Comparison of ENCODE assay signal across 1 cellular context in genomic region chr15:64816452-64816851, GRCh38.
TF ChIP-seq lines count a peak whose summit lies in the region.

No MANE protein-coding gene starts in this region.

TF ChIP-seq in HepG2, 621 proteins besides CTCF, POLR2A, EP300 and RAD21 (continued from another document and continues in another):
- TF ChIP-seq MYC (CRISPR knock-in tag; IDR thresholded peaks at IDR 0.05; ENCODE audit: borderline replicate concordance): peak; percentile 59; the same call in 1 of the 2 replicates
- TF ChIP-seq ZHX2 (IDR thresholded peaks at IDR 0.05; ENCODE audit: low read depth): 0 out of 2 replicates have a peak, but pooled peaks have one; percentile 26
- TF ChIP-seq ZHX2 (CRISPR knock-in tag; IDR thresholded peaks at IDR 0.05; ENCODE audit: borderline replicate concordance): no peak
- no peak for TF ChIP-seq CREB1 (IDR thresholded peaks at IDR 0.05)
- TF ChIP-seq CREB1 (CRISPR knock-in tag; IDR thresholded peaks at IDR 0.05): no peak
- TF ChIP-seq ZNF33A (CRISPR knock-in tag; IDR thresholded peaks at IDR 0.05; ENCODE audit: borderline replicate concordance): no peak
- TF ChIP-seq ZMYM4 (CRISPR knock-in tag; IDR thresholded peaks at IDR 0.05): peak; percentile 81
- TF ChIP-seq, protein P1, sequence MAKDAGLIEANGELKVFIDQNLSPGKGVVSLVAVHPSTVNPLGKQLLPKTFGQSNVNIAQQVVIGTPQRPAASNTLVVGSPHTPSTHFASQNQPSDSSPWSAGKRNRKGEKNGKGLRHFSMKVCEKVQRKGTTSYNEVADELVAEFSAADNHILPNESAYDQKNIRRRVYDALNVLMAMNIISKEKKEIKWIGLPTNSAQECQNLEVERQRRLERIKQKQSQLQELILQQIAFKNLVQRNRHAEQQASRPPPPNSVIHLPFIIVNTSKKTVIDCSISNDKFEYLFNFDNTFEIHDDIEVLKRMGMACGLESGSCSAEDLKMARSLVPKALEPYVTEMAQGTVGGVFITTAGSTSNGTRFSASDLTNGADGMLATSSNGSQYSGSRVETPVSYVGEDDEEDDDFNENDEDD (CRISPR knock-in tag; IDR thresholded peaks at IDR 0.05; ENCODE audit: borderline replicate concordance): peak; percentile 22; the same call in 1 of the 2 replicates
- peak; percentile 63 for TF ChIP-seq RXRA (CRISPR knock-in tag; IDR thresholded peaks at IDR 0.05)
- TF ChIP-seq RELA (CRISPR knock-in tag; IDR thresholded peaks at IDR 0.05): no peak
- TF ChIP-seq ZMYM2 (CRISPR knock-in tag; IDR thresholded peaks at IDR 0.05): peak; percentile 87; the same call in 1 of the 2 replicates
- TF ChIP-seq HMG20A (CRISPR knock-in tag; IDR thresholded peaks at IDR 0.05; ENCODE audit: borderline replicate concordance): peak; percentile 33
- TF ChIP-seq ZNF629 (CRISPR knock-in tag; conservative IDR thresholded peaks at IDR 0.05): peak; percentile 74
- TF ChIP-seq KAT2B (IDR thresholded peaks at IDR 0.05; ENCODE audit: borderline replicate concordance, low read depth, low read length): no peak
- no peak for TF ChIP-seq ZFYVE20 (CRISPR knock-in tag; IDR thresholded peaks at IDR 0.05; ENCODE audit: borderline replicate concordance, low read depth)
- TF ChIP-seq NR2F2 (IDR thresholded peaks at IDR 0.05; ENCODE audit: borderline replicate concordance, low read depth): peak; percentile 59; the same call in 1 of the 2 replicates
- peak; percentile 49; the same call in 1 of the 2 replicates for TF ChIP-seq ATAD3A (CRISPR knock-in tag; IDR thresholded peaks at IDR 0.05)
- TF ChIP-seq ZNF7 (CRISPR knock-in tag; IDR thresholded peaks at IDR 0.05): no peak
- TF ChIP-seq POGZ (CRISPR knock-in tag; IDR thresholded peaks at IDR 0.05): peak; percentile 44; the same call in 1 of the 2 replicates
- TF ChIP-seq FOXA1 (IDR thresholded peaks at IDR 0.05): no peak
- TF ChIP-seq FOXA1 (CRISPR knock-in tag; IDR thresholded peaks at IDR 0.05): 0 out of 2 replicates have a peak, but pooled peaks have one; percentile 14
- no peak for TF ChIP-seq SMYD3 (CRISPR knock-in tag; IDR thresholded peaks at IDR 0.05)
- TF ChIP-seq, protein P2, sequence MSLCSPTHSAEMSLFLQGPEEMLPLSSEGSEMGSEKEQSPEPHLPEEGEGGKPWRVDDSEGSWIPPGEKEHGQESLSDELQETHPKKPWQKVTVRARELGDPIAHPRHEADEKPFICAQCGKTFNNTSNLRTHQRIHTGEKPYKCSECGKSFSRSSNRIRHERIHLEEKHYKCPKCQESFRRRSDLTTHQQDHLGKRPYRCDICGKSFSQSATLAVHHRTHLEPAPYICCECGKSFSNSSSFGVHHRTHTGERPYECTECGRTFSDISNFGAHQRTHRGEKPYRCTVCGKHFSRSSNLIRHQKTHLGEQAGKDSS (CRISPR knock-in tag; IDR thresholded peaks at IDR 0.05; ENCODE audit: borderline replicate concordance, low read depth): peak; percentile 64; the same call in 1 of the 2 replicates
- peak; percentile 81; the same call in 1 of the 2 replicates for TF ChIP-seq CBX5 (CRISPR knock-in tag; IDR thresholded peaks at IDR 0.05; ENCODE audit: borderline replicate concordance)
- peak; percentile 55; the same call in 1 of the 2 replicates for TF ChIP-seq GATAD2A (CRISPR knock-in tag; IDR thresholded peaks at IDR 0.05)
- no peak for TF ChIP-seq HINFP (CRISPR knock-in tag; IDR thresholded peaks at IDR 0.05; ENCODE audit: low read depth)
- 0 out of 2 replicates have a peak, but pooled peaks have one; percentile 25 for TF ChIP-seq ZNF589 (CRISPR knock-in tag; conservative IDR thresholded peaks at IDR 0.05)
- TF ChIP-seq NFKB2 (CRISPR knock-in tag; IDR thresholded peaks at IDR 0.05; ENCODE audit: borderline replicate concordance): peak; percentile 43; the same call in 1 of the 2 replicates
- no peak for TF ChIP-seq JDP2 (CRISPR knock-in tag; IDR thresholded peaks at IDR 0.05; ENCODE audit: borderline replicate concordance)
- TF ChIP-seq, protein P3, sequence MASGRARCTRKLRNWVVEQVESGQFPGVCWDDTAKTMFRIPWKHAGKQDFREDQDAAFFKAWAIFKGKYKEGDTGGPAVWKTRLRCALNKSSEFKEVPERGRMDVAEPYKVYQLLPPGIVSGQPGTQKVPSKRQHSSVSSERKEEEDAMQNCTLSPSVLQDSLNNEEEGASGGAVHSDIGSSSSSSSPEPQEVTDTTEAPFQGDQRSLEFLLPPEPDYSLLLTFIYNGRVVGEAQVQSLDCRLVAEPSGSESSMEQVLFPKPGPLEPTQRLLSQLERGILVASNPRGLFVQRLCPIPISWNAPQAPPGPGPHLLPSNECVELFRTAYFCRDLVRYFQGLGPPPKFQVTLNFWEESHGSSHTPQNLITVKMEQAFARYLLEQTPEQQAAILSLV (CRISPR knock-in tag; IDR thresholded peaks at IDR 0.05; ENCODE audit: borderline replicate concordance): 0 out of 2 replicates have a peak, but pooled peaks have one; percentile 75
- no peak for TF ChIP-seq KLF6 (CRISPR knock-in tag; IDR thresholded peaks at IDR 0.05)
- 0 out of 2 replicates have a peak, but pooled peaks have one; percentile 47 for TF ChIP-seq KLF11 (CRISPR knock-in tag; IDR thresholded peaks at IDR 0.05)
- TF ChIP-seq, protein P4, sequence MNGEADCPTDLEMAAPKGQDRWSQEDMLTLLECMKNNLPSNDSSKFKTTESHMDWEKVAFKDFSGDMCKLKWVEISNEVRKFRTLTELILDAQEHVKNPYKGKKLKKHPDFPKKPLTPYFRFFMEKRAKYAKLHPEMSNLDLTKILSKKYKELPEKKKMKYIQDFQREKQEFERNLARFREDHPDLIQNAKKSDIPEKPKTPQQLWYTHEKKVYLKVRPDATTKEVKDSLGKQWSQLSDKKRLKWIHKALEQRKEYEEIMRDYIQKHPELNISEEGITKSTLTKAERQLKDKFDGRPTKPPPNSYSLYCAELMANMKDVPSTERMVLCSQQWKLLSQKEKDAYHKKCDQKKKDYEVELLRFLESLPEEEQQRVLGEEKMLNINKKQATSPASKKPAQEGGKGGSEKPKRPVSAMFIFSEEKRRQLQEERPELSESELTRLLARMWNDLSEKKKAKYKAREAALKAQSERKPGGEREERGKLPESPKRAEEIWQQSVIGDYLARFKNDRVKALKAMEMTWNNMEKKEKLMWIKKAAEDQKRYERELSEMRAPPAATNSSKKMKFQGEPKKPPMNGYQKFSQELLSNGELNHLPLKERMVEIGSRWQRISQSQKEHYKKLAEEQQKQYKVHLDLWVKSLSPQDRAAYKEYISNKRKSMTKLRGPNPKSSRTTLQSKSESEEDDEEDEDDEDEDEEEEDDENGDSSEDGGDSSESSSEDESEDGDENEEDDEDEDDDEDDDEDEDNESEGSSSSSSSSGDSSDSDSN (CRISPR knock-in tag; IDR thresholded peaks at IDR 0.05): peak; percentile 53; the same call in 1 of the 2 replicates
- no peak for TF ChIP-seq ZNF572 (CRISPR knock-in tag; IDR thresholded peaks at IDR 0.05)
- TF ChIP-seq REL (CRISPR knock-in tag; conservative IDR thresholded peaks at IDR 0.05): 0 out of 2 replicates have a peak, but pooled peaks have one; percentile 29
- TF ChIP-seq ZNF335 (CRISPR knock-in tag; IDR thresholded peaks at IDR 0.05): peak; percentile 48; the same call in 1 of the 2 replicates
- peak; percentile 73 for TF ChIP-seq YEATS4 (CRISPR knock-in tag; IDR thresholded peaks at IDR 0.05; ENCODE audit: borderline replicate concordance)
- TF ChIP-seq KAT7 (CRISPR knock-in tag; IDR thresholded peaks at IDR 0.05; ENCODE audit: borderline replicate concordance): no peak
- TF ChIP-seq KDM3A (CRISPR knock-in tag; IDR thresholded peaks at IDR 0.05; ENCODE audit: low read depth): 0 out of 2 replicates have a peak, but pooled peaks have one; percentile 58
- TF ChIP-seq ZNF766 (CRISPR knock-in tag; IDR thresholded peaks at IDR 0.05; ENCODE audit: borderline replicate concordance): no peak
- TF ChIP-seq GFI1 (CRISPR knock-in tag; IDR thresholded peaks at IDR 0.05; ENCODE audit: borderline replicate concordance): no peak
- 0 out of 2 replicates have a peak, but pooled peaks have one; percentile 47 for TF ChIP-seq SAFB2 (CRISPR knock-in tag; IDR thresholded peaks at IDR 0.05; ENCODE audit: borderline replicate concordance, low read depth)
- TF ChIP-seq BCL6 (CRISPR knock-in tag; IDR thresholded peaks at IDR 0.05): peak; percentile 38
- TF ChIP-seq ZNF780A (CRISPR knock-in tag; IDR thresholded peaks at IDR 0.05): 0 out of 2 replicates have a peak, but pooled peaks have one; percentile 30
- no peak for TF ChIP-seq CCDC6 (CRISPR knock-in tag; IDR thresholded peaks at IDR 0.05)
- peak; percentile 43 for TF ChIP-seq ASH2L (IDR thresholded peaks at IDR 0.05; ENCODE audit: insufficient read length, low read depth, low read length)
- peak; percentile 87 for TF ChIP-seq ZFY (CRISPR knock-in tag; IDR thresholded peaks at IDR 0.05)
- no peak for TF ChIP-seq EZH2 (conservative IDR thresholded peaks at IDR 0.05; ENCODE audit: low read depth, low read length)
- peak; percentile 64 for TF ChIP-seq STAG1 (CRISPR knock-in tag; IDR thresholded peaks at IDR 0.05)
- TF ChIP-seq RBM39 (IDR thresholded peaks at IDR 0.05; ENCODE audit: low read depth, low read length, poor library complexity, severe bottlenecking): peak; percentile 50
- 0 out of 2 replicates have a peak, but pooled peaks have one; percentile 68 for TF ChIP-seq SMAD3 (CRISPR knock-in tag; IDR thresholded peaks at IDR 0.05)
- TF ChIP-seq, protein P5, sequence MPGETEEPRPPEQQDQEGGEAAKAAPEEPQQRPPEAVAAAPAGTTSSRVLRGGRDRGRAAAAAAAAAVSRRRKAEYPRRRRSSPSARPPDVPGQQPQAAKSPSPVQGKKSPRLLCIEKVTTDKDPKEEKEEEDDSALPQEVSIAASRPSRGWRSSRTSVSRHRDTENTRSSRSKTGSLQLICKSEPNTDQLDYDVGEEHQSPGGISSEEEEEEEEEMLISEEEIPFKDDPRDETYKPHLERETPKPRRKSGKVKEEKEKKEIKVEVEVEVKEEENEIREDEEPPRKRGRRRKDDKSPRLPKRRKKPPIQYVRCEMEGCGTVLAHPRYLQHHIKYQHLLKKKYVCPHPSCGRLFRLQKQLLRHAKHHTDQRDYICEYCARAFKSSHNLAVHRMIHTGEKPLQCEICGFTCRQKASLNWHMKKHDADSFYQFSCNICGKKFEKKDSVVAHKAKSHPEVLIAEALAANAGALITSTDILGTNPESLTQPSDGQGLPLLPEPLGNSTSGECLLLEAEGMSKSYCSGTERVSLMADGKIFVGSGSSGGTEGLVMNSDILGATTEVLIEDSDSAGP (CRISPR knock-in tag; IDR thresholded peaks at IDR 0.05; ENCODE audit: borderline replicate concordance): peak; percentile 70; the same call in 1 of the 2 replicates
- TF ChIP-seq ZNF230 (CRISPR knock-in tag; IDR thresholded peaks at IDR 0.05): no peak
- peak; percentile 87 for TF ChIP-seq SPEN (CRISPR knock-in tag; IDR thresholded peaks at IDR 0.05; ENCODE audit: low read depth)
